In genomic region chr2:170770008-170770303, GRCh38 we compare ENCODE assay signal across 9 cellular contexts. TPM values are rescaled to one million over a fixed set of nuclear protein-coding genes. Genes with fewer than 3 reads are reported as not detected.
DNase-seq lines count a peak whose midpoint lies in the region; ATAC-seq and TF ChIP-seq lines count a peak whose summit lies in the region.
"Had no signal": no experiment of that assay in that cellular context is flagged by ENCODE, and none has a peak within 500 bp of the region (broad histone marks: within the 10 kb centered on the region; RNA-seq: fewer than 3 reads in every experiment).

No MANE protein-coding gene starts in this region.

- H3K36me3 ChIP-seq in HAP-1 (replicated peaks) = no peaks in the 10 kb centered on the region
- no peaks in the 10 kb centered on the region for H3K36me3 ChIP-seq in SJSA1

- no peaks in the 10 kb centered on the region for H3K9me3 ChIP-seq in HAP-1
- H3K9me3 ChIP-seq in SJSA1 (replicated peaks) = no peaks in the 10 kb centered on the region

- H3K27ac ChIP-seq in SJSA1 = no peak overlapping the region
- peak overlapping the region in 4 of 21 experiments; percentile 53 to 72 (median 69) for H3K27ac ChIP-seq in skin epidermis

- peak overlapping the region; percentile 69 for H3K4me3 ChIP-seq in AG10803 (ENCODE audit: low read length)
- peak overlapping the region; percentile 66 for H3K4me3 ChIP-seq in HAP-1
- peak overlapping the region; percentile 47 for H3K4me3 ChIP-seq in SJSA1
- peak overlapping the region; percentile 34 to 59 (median 45) for H3K4me3 ChIP-seq in skin epidermis

- no peaks in the 10 kb centered on the region for H3K27me3 ChIP-seq in HAP-1 (ENCODE audit: low read depth)
- H3K27me3 ChIP-seq in SJSA1 (replicated peaks) = peaks cover 16% of the 10 kb centered on the region

- peaks cover 13% of the 10 kb centered on the region for H3K4me1 ChIP-seq in HAP-1
- H3K4me1 ChIP-seq in SJSA1 (replicated peaks) = peaks cover 14% of the 10 kb centered on the region

- ATAC-seq in GM21447 (IDR thresholded peaks at IDR 0.05; ENCODE audit: unreplicated experiment) (no peak), GM21619 (IDR thresholded peaks at IDR 0.05; ENCODE audit: unreplicated experiment) (no peak)

- in situ Hi-C loops in HAP-1 (cut with MboI; ENCODE audit: low sequenced_read_pairs) = no loop called here

- no peak for TF ChIP-seq CTCF in AG10803 (conservative IDR thresholded peaks at IDR 0.05; ENCODE audit: low read length)

- DNase-seq in AG10803 (ENCODE audit: low read depth) = no peak
- DNase-seq in HAP-1 (ENCODE audit: low spot score in 2 of 2) = peak in 1 of 2 experiments; percentile 71
- DNase-seq in SJSA1 (ENCODE audit: low read depth in 1 of 2, low spot score in 2 of 2) = no peak
- DNase-seq in globus pallidus (ENCODE audit: low spot score) = peak; percentile 35
- no peak for DNase-seq in HPDE6-E6E7 (ENCODE audit: extremely low spot score)

RNA-seq across cellular contexts. Expression of gene ERICH2, which starts 0.2 kb away (rescaled TPM):
- total RNA-seq in SJSA1 (2014; rRNA removed; shearing (Covaris generic)) = not detected in 2 replicates
- total RNA-seq: pulmonary artery endothelial cell had no signal

RNA-seq across cellular contexts. Expression of gene GAD1, which starts 46.7 kb away (rescaled TPM):
- total RNA-seq in SJSA1 (2014; rRNA removed; shearing (Covaris generic)) = 0.21 and 2.8 TPM in 2 replicates

RNA-seq across cellular contexts. Expression of gene SP5, which starts 54.8 kb away (rescaled TPM):
- 4.3 and 5.2 TPM in 2 replicates for total RNA-seq in SJSA1 (2014; rRNA removed; shearing (Covaris generic))
- total RNA-seq: pulmonary artery endothelial cell had no signal
